ENCODE assay signal across 24 cellular contexts in the genomic region with DNA sequence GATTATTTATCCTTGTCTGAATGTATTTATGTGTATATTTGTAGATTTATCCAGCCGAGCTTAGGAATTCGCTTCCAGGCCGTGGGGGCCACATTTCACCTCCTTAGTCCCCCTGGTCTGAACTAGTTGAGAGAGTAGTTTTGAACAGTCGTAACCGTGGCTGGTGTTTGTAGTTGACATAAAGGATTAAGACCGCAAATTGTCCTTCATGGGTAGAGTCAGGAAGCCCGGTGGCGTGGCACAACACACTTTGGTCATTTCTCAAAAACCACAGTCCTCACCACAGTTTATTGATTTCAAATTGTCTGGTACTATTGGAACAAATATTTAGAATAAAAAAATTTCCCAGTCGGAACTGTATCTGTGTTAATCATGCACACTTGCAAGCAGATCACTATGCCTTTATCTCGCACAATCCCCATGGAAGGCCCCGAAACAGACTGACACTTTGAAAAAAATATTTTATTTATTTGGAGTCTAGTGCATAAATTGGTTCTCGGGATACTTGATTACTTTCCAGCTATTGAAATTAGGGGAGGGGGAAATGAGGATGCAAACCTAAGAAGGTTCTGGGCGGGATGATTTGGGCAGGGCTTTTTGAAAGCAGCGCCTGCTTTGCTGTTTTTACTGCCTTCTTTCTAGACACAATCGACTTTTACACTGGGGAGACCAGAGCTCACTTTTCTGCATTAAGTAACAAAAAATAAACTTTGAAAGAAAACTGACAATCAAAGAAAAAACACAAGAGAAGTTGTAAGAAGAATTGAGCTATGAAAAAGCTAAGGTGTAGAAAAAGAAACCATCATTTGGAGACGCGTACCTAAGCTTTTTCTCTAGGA. TPM values are rescaled to one million over a fixed set of nuclear protein-coding genes. Genes with fewer than 3 reads are reported as not detected.
A peak's percentile ranks its signal among the peaks of the same experiment; 100 is the strongest.
DNase-seq lines count a peak whose midpoint lies in the region; ATAC-seq, FAIRE-seq and TF ChIP-seq lines count a peak whose summit lies in the region.
"Had no signal": no experiment of that assay in that cellular context is flagged by ENCODE, and none has a peak within 500 bp of the region (broad histone marks: within the 10 kb centered on the region; RNA-seq: fewer than 3 reads in every experiment).

No MANE protein-coding gene starts in this region.

- H3K4me1 ChIP-seq in A673 (ENCODE audit: insufficient read depth, low read length, poor library complexity, severe bottlenecking) (peaks cover 37% of the 10 kb centered on the region), PC-3 (ENCODE audit: insufficient read depth, low read length) (no peaks in the 10 kb centered on the region)
- H3K4me1 ChIP-seq: breast epithelium had no signal

- no peaks in the 10 kb centered on the region for H3K9me3 Mint-ChIP-seq in WTC11
- no peaks in the 10 kb centered on the region for H3K9me3 Mint-ChIP-seq in nephron
- H3K9me3 Mint-ChIP-seq: activated CD4-positive, alpha-beta T cell treated with anti-CD3 and anti-CD28 coated beads, Interleukin-2, amount 10 ng/mL, durations not matched to agents 7 days and 5 days had no signal

- POLR2A ChIA-PET in A673 (lab: Charles Lee; ENCODE audit: low non-redundant PET) (interaction anchor here (0.6 kb wide), 1 partner anchor 935 kb away, joined by 5 read pairs; no protein-coding TSS in a partner anchor), WTC11 (lab: Charles Lee) (no interaction called here), PC-3 (lab: Charles Lee; ENCODE audit: unreplicated experiment) (no interaction called here)

- H3K27me3 ChIP-seq in A673 (replicated peaks; ENCODE audit: insufficient read depth, low read depth, low read length, poor library complexity) (no peaks in the 10 kb centered on the region), PC-3 (ENCODE audit: low read length) (no peaks in the 10 kb centered on the region)

- no peaks in the 10 kb centered on the region for H3K9me2 ChIP-seq in PC-3 (replicated peaks; ENCODE audit: low read length)

- H3K4me3 ChIP-seq in A673 (ENCODE audit: low read depth, low read length, poor library complexity, severe bottlenecking): no peak overlapping the region
- no peak overlapping the region for H3K4me3 ChIP-seq in PC-3 (ENCODE audit: low read length)
- H3K4me3 ChIP-seq: breast epithelium, mucosa of descending colon, neural progenitor cell had no signal

- H3K4me3 Mint-ChIP-seq in WTC11 (peak overlapping the region; percentile 66), nephron (peak overlapping the region; percentile 80 to 95 (median 93))
- H3K4me3 Mint-ChIP-seq: activated CD4-positive, alpha-beta T cell treated with anti-CD3 and anti-CD28 coated beads, Interleukin-2, amount 10 ng/mL, durations not matched to agents 7 days and 5 days had no signal

- H3K27me3 Mint-ChIP-seq in WTC11 (ENCODE audit: low read depth) (peaks cover 100% of the 10 kb centered on the region), nephron (ENCODE audit: low read depth) (peaks cover 10% of the 10 kb centered on the region)

- H3K27ac ChIP-seq in A673 (ENCODE audit: low read depth, low read length, poor library complexity, severe bottlenecking) (no peak overlapping the region), PC-3 (ENCODE audit: low read length) (no peak overlapping the region)
- H3K27ac ChIP-seq: breast epithelium, coronary artery, neural progenitor cell had no signal

- CTCF ChIA-PET in A673 (lab: Charles Lee): no interaction called here
- CTCF ChIA-PET in WTC11 (lab: Charles Lee): no interaction called here
- CTCF ChIA-PET in PC-3 (lab: Charles Lee): no interaction called here

- H3K4me1 Mint-ChIP-seq in WTC11 (peaks cover 46% of the 10 kb centered on the region), nephron (peaks cover 77% of the 10 kb centered on the region)

- intact Hi-C loops in A673 (cut with micrococcal nuclease; ENCODE audit: unreplicated experiment): no loop called here
- intact Hi-C loops in PC-3 (cut with micrococcal nuclease): no loop called here

- DNase-seq in A673 (ENCODE audit: low spot score) (no peak), WTC11 (ENCODE audit: low spot score) (no peak), PC-3 (no peak), GM19239 (ENCODE audit: insufficient read length, low spot score) (no peak)
- DNase-seq: activated CD4-positive, alpha-beta T cell treated with anti-CD3 and anti-CD28 coated beads, Interleukin-2, amount 10 ng/mL, durations not matched to agents 7 days and 5 days; activated CD8-positive, alpha-beta memory T cell treated with anti-CD3 and anti-CD28 coated beads, Interleukin-2, amount 50 U/mL, for 4 hours; activated effector memory CD4-positive, alpha-beta T cell treated with anti-CD3 and anti-CD28 coated beads, Interleukin-2, amount 50 U/mL, for 16 hours; heart left ventricle; KG1; left ventricle myocardium superior; mucosa of descending colon; NCI-H1694; NCI-H82; SHP77; SW 1271 had no signal

- H3K27ac Mint-ChIP-seq in WTC11: no peak overlapping the region
- H3K27ac Mint-ChIP-seq in nephron: peak overlapping the region; percentile 97 to 100 (median 99)
- H3K27ac Mint-ChIP-seq: activated CD4-positive, alpha-beta T cell treated with anti-CD3 and anti-CD28 coated beads, Interleukin-2, amount 10 ng/mL, durations not matched to agents 7 days and 5 days; CD14-positive monocyte; neural progenitor cell had no signal

- no peaks in the 10 kb centered on the region for H4K20me1 ChIP-seq in PC-3 (ENCODE audit: low read length)

- TF ChIP-seq CTCF in A673 (conservative IDR thresholded peaks at IDR 0.05; ENCODE audit: low read depth, low read length): no peak
- no peak for TF ChIP-seq CTCF in WTC11 (IDR thresholded peaks at IDR 0.05)
- no peak for TF ChIP-seq CTCF in nephron (IDR thresholded peaks at IDR 0.05; ENCODE audit: unreplicated experiment in 3 of 3)
- TF ChIP-seq CTCF in PC-3 (conservative IDR thresholded peaks at IDR 0.05; ENCODE audit: low read depth, low read length): no peak

- peaks cover 4% of the 10 kb centered on the region; the same call in 1 of the 2 replicates for H3K36me3 Mint-ChIP-seq in WTC11
- peaks cover 20% of the 10 kb centered on the region for H3K36me3 Mint-ChIP-seq in nephron (ENCODE audit: low read depth)
- H3K36me3 Mint-ChIP-seq: CD14-positive monocyte had no signal

- no peak overlapping the region for H3K4me2 ChIP-seq in PC-3 (ENCODE audit: low read length)

- BruUV-seq in A673 (replicated peaks; lab: Mats Ljungman, UMichigan) (TSS peak; percentile 39), PC-3 (replicated peaks; lab: Mats Ljungman, UMichigan) (no TSS peak)

- no peaks in the 10 kb centered on the region for H3K9me3 ChIP-seq in A673 (ENCODE audit: low read depth, low read length, poor library complexity, severe bottlenecking)
- H3K9me3 ChIP-seq in PC-3 (ENCODE audit: low read length): no peaks in the 10 kb centered on the region
- H3K9me3 ChIP-seq: breast epithelium, heart left ventricle, mucosa of descending colon had no signal

- H3K36me3 ChIP-seq in A673 (ENCODE audit: insufficient read depth, low read length, poor library complexity, severe bottlenecking): no peaks in the 10 kb centered on the region
- no peaks in the 10 kb centered on the region for H3K36me3 ChIP-seq in PC-3 (ENCODE audit: low read depth, low read length)
- H3K36me3 ChIP-seq: breast epithelium, heart left ventricle, neural progenitor cell had no signal

- no peaks in the 10 kb centered on the region for H3F3A ChIP-seq in PC-3 (ENCODE audit: low read length, unreplicated experiment)

- H3K9ac ChIP-seq in PC-3 (ENCODE audit: low read length): no peak overlapping the region
- H3K9ac ChIP-seq: neural progenitor cell had no signal

- H3K79me2 ChIP-seq in PC-3 (ENCODE audit: low read length): no peaks in the 10 kb centered on the region

- ATAC-seq in WTC11 (no peak), HG03025 (IDR thresholded peaks at IDR 0.05; ENCODE audit: low FRiP score, unreplicated experiment) (no peak), PC-3 (no peak)
- ATAC-seq: heart left ventricle, left ventricle myocardium superior, mucosa of descending colon had no signal

- no peak for FAIRE-seq in GM19239 (lab: Jason Lieb, UNC)
- FAIRE-seq: D721Med had no signal

- H2AFZ ChIP-seq in PC-3 (ENCODE audit: low read length): no peak overlapping the region
- H2AFZ ChIP-seq: neural progenitor cell had no signal

TF ChIP-seq in WTC11, 78 proteins besides CTCF, POLR2A, EP300 and RAD21 (continues in another document):
- TF ChIP-seq MYBL2 (CRISPR knock-in tag; IDR thresholded peaks at IDR 0.05) (no peak), JUN (CRISPR knock-in tag; IDR thresholded peaks at IDR 0.05) (no peak), EMX1 (CRISPR knock-in tag; IDR thresholded peaks at IDR 0.05) (no peak), FOXJ3 (CRISPR knock-in tag; IDR thresholded peaks at IDR 0.05; ENCODE audit: borderline replicate concordance) (no peak)
- TF ChIP-seq, protein P1, sequence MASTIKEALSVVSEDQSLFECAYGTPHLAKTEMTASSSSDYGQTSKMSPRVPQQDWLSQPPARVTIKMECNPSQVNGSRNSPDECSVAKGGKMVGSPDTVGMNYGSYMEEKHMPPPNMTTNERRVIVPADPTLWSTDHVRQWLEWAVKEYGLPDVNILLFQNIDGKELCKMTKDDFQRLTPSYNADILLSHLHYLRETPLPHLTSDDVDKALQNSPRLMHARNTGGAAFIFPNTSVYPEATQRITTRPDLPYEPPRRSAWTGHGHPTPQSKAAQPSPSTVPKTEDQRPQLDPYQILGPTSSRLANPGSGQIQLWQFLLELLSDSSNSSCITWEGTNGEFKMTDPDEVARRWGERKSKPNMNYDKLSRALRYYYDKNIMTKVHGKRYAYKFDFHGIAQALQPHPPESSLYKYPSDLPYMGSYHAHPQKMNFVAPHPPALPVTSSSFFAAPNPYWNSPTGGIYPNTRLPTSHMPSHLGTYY (CRISPR knock-in tag; IDR thresholded peaks at IDR 0.05): no peak
- TF ChIP-seq, protein P2, sequence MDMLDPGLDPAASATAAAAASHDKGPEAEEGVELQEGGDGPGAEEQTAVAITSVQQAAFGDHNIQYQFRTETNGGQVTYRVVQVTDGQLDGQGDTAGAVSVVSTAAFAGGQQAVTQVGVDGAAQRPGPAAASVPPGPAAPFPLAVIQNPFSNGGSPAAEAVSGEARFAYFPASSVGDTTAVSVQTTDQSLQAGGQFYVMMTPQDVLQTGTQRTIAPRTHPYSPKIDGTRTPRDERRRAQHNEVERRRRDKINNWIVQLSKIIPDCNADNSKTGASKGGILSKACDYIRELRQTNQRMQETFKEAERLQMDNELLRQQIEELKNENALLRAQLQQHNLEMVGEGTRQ (CRISPR knock-in tag; IDR thresholded peaks at IDR 0.05): no peak

RNA-seq across cellular contexts. Expression of a gene that starts 15.5 kb away (rescaled TPM):
- total RNA-seq in A673 (2021): not detected in 2 replicates
- 0.14 to 0.22 TPM in 2 of 3 replicates, not detected in the other for total RNA-seq in WTC11 (2021)
- total RNA-seq in PC-3 (2014; rRNA removed): not detected in 2 replicates
- total RNA-seq: activated CD4-positive, alpha-beta T cell treated with anti-CD3 and anti-CD28 coated beads, Interleukin-2, amount 10 ng/mL, durations not matched to agents 7 days and 5 days; H7; left ventricle myocardium superior; OCI-LY7 had no signal

RNA-seq across cellular contexts. Expression of a gene that starts 15.9 kb away (rescaled TPM):
- total RNA-seq in A673 (2021) (41.3 and 53.0 TPM in 2 replicates), WTC11 (2021) (not detected in 3 replicates), PC-3 (2014; rRNA removed) (3.0 and 4.4 TPM in 2 replicates)
- total RNA-seq: activated CD4-positive, alpha-beta T cell treated with anti-CD3 and anti-CD28 coated beads, Interleukin-2, amount 10 ng/mL, durations not matched to agents 7 days and 5 days; H7; OCI-LY7 had no signal

RNA-seq across cellular contexts. Expression of a gene that starts 21.6 kb away (rescaled TPM):
- total RNA-seq in A673 (2021): 30.8 and 34.3 TPM in 2 replicates
- not detected in 3 replicates for total RNA-seq in WTC11 (2021)
- 0.29 and 1.8 TPM in 2 replicates for total RNA-seq in PC-3 (2014; rRNA removed)
- total RNA-seq: activated CD4-positive, alpha-beta T cell treated with anti-CD3 and anti-CD28 coated beads, Interleukin-2, amount 10 ng/mL, durations not matched to agents 7 days and 5 days; H7; OCI-LY7 had no signal

RNA-seq across cellular contexts. Expression of a gene that starts 43.5 kb away (rescaled TPM):
- total RNA-seq in A673 (2021): 56.8 and 61.9 TPM in 2 replicates
- total RNA-seq in WTC11 (2021): not detected in 3 replicates
- 1.9 and 2.9 TPM in 2 replicates for total RNA-seq in PC-3 (2014; rRNA removed)
- total RNA-seq: activated CD4-positive, alpha-beta T cell treated with anti-CD3 and anti-CD28 coated beads, Interleukin-2, amount 10 ng/mL, durations not matched to agents 7 days and 5 days; H7; OCI-LY7 had no signal

RNA-seq across cellular contexts. Expression of a gene that starts 50.4 kb away (rescaled TPM):
- total RNA-seq in A673 (2021): 63.0 and 64.9 TPM in 2 replicates
- total RNA-seq in WTC11 (2021): not detected in 3 replicates
- total RNA-seq in PC-3 (2014; rRNA removed): not detected in 2 replicates
- total RNA-seq: activated CD4-positive, alpha-beta T cell treated with anti-CD3 and anti-CD28 coated beads, Interleukin-2, amount 10 ng/mL, durations not matched to agents 7 days and 5 days; left ventricle myocardium superior; OCI-LY7 had no signal

Comparison
In these comparisons a context has a peak if more than half of its experiments do, and no peak if none do; other contexts are left out.
1. RNA of a gene that starts 21.6 kb away (total RNA-seq): 30.8 to 34.3 TPM in A673; 0.29 to 1.8 TPM in PC-3 and not detected in WTC11; every median in the first group is over 10 times any median in the second.